16 cellular contexts compared by ENCODE assay signal in genomic region chr1:169090900-169091311, GRCh38. TPM values are rescaled to one million over a fixed set of nuclear protein-coding genes. Genes with fewer than 3 reads are reported as not detected.
A peak's percentile ranks its signal among the peaks of the same experiment; 100 is the strongest.
DNase-seq lines count a peak whose midpoint lies in the region; ATAC-seq, FAIRE-seq and TF ChIP-seq lines count a peak whose summit lies in the region.
"Had no signal": no experiment of that assay in that cellular context is flagged by ENCODE, and none has a peak within 500 bp of the region (broad histone marks: within the 10 kb centered on the region; RNA-seq: fewer than 3 reads in every experiment).

No MANE protein-coding gene starts in this region.

- H3K9me3 ChIP-seq in OCI-LY3 (ENCODE audit: insufficient read depth, low read length) (no peaks in the 10 kb centered on the region), uterus (no peaks in the 10 kb centered on the region)
- H3K9me3 ChIP-seq: upper lobe of right lung had no signal

- DNase-seq in GM12891 (ENCODE audit: insufficient read length, low spot score) (no peak), MCF 10A (ENCODE audit: unreplicated experiment) (no peak), SK-N-DZ (ENCODE audit: low spot score) (no peak), omental fat pad (ENCODE audit: low spot score) (no peak), uterus (no peak)
- DNase-seq: activated CD8-positive, alpha-beta memory T cell treated with anti-CD3 and anti-CD28 coated beads, Interleukin-2, amount 50 U/mL, for 48 hours; brain microvascular endothelial cell; DMS79; erythroblast; KG1; NCI-H510A treated with DMSO at 0.1 percent for 48 hours; T-helper 1 cell; upper lobe of right lung had no signal

- no peaks in the 10 kb centered on the region for H3K9me3 Mint-ChIP-seq in MCF 10A (ENCODE audit: unreplicated experiment)

- H3K79me2 ChIP-seq in OCI-LY3 (ENCODE audit: low read length): no peaks in the 10 kb centered on the region

- H3K27ac ChIP-seq in OCI-LY3 (ENCODE audit: low read length) (peak overlapping the region; percentile 68), uterus (no peak overlapping the region)
- H3K27ac ChIP-seq: brain microvascular endothelial cell, upper lobe of right lung had no signal

- no peaks in the 10 kb centered on the region for H3K27me3 Mint-ChIP-seq in MCF 10A (ENCODE audit: insufficient read depth, unreplicated experiment)

- BruUV-seq in MCF 10A (replicated peaks; lab: Mats Ljungman, UMichigan): no TSS peak

- TF ChIP-seq CTCF in OCI-LY3 (IDR thresholded peaks at IDR 0.05; ENCODE audit: low read depth, low read length): no peak
- TF ChIP-seq CTCF in MCF 10A (IDR thresholded peaks at IDR 0.05; ENCODE audit: unreplicated experiment): no peak
- TF ChIP-seq CTCF in omental fat pad (IDR thresholded peaks at IDR 0.05): no peak
- TF ChIP-seq CTCF in uterus (IDR thresholded peaks at IDR 0.05): no peak

- peak; percentile 35 for ATAC-seq in GM19438 (IDR thresholded peaks at IDR 0.05; ENCODE audit: low read depth, unreplicated experiment)
- peak; percentile 54 for ATAC-seq in HG02885 (IDR thresholded peaks at IDR 0.05; ENCODE audit: poor library complexity, unreplicated experiment)
- ATAC-seq in omental fat pad (ENCODE audit: low FRiP score): no peak
- ATAC-seq: upper lobe of right lung had no signal

- peak overlapping the region; percentile 80 for H3K4me2 ChIP-seq in OCI-LY3 (ENCODE audit: low read length)

- H4K20me1 ChIP-seq in OCI-LY3 (ENCODE audit: insufficient read depth, low read length): no peaks in the 10 kb centered on the region

- intact Hi-C loops in MCF 10A (cut with micrococcal nuclease): no loop called here
- intact Hi-C loops in uterus (cut with DNase I; ENCODE audit: low total_unique reads): no loop called here

- no peak overlapping the region for H3K27ac Mint-ChIP-seq in MCF 10A (ENCODE audit: low read depth, unreplicated experiment)

- H3K36me3 Mint-ChIP-seq in MCF 10A (ENCODE audit: insufficient read depth, unreplicated experiment): no peaks in the 10 kb centered on the region

- CTCF ChIA-PET in MCF 10A (lab: Yijun Ruan, JAX): interaction anchor here (1.0 to 1.6 kb wide), 2 partner anchors 43 to 487 kb away, joined by 3 read pairs; no protein-coding TSS in a partner anchor

- H3K4me1 Mint-ChIP-seq in MCF 10A (ENCODE audit: insufficient read depth, unreplicated experiment): no peaks in the 10 kb centered on the region

- TF ChIP-seq POLR2A in GM12891 (IDR thresholded peaks at IDR 0.05; ENCODE audit: low read depth, low read length) (no peak), uterus (IDR thresholded peaks at IDR 0.05) (no peak)

- H2AFZ ChIP-seq in OCI-LY3 (ENCODE audit: low read depth, low read length): peak overlapping the region; percentile 70

- H3K36me3 ChIP-seq in OCI-LY3 (replicated peaks; ENCODE audit: low read depth, low read length): no peaks in the 10 kb centered on the region
- H3K36me3 ChIP-seq in uterus: no peaks in the 10 kb centered on the region
- H3K36me3 ChIP-seq: brain microvascular endothelial cell, upper lobe of right lung had no signal

- peak overlapping the region; percentile 56 for H3K4me3 ChIP-seq in OCI-LY3 (ENCODE audit: low read length)
- no peak overlapping the region for H3K4me3 ChIP-seq in uterus
- H3K4me3 ChIP-seq: upper lobe of right lung had no signal

- H3K9ac ChIP-seq in OCI-LY3 (ENCODE audit: low read length): peak overlapping the region; percentile 51

- peak; percentile 23 for FAIRE-seq in GM12891 (lab: Jason Lieb, UNC)

- no peak overlapping the region for H3K4me3 Mint-ChIP-seq in MCF 10A (ENCODE audit: unreplicated experiment)

- H3K4me1 ChIP-seq in OCI-LY3 (ENCODE audit: low read length): peaks cover 24% of the 10 kb centered on the region
- H3K4me1 ChIP-seq in uterus: no peaks in the 10 kb centered on the region
- H3K4me1 ChIP-seq: upper lobe of right lung had no signal

- H3K27me3 ChIP-seq in OCI-LY3 (ENCODE audit: low read depth, low read length): no peaks in the 10 kb centered on the region
- no peaks in the 10 kb centered on the region for H3K27me3 ChIP-seq in uterus
- H3K27me3 ChIP-seq: brain microvascular endothelial cell, upper lobe of right lung had no signal

- POLR2A ChIA-PET in MCF 10A (lab: Yijun Ruan, JAX): interaction anchor here (1.1 kb wide), 1 partner anchor 10 kb away, joined by 3 read pairs; no protein-coding TSS in a partner anchor

TF ChIP-seq in GM12891, 5 proteins besides CTCF, POLR2A, EP300 and RAD21:
- no peak for TF ChIP-seq PAX5 (IDR thresholded peaks at IDR 0.05; ENCODE audit: insufficient read depth, low read length, severe bottlenecking)
- no peak for TF ChIP-seq POU2F2 (IDR thresholded peaks at IDR 0.05; ENCODE audit: low read depth, low read length)
- no peak for TF ChIP-seq SPI1 (IDR thresholded peaks at IDR 0.05; ENCODE audit: low read depth, low read length)
- TF ChIP-seq TAF1 (IDR thresholded peaks at IDR 0.05; ENCODE audit: low read depth, low read length): no peak
- no peak for TF ChIP-seq POLR2AphosphoS5 (IDR thresholded peaks at IDR 0.05; ENCODE audit: low read depth, low read length)

RNA-seq across cellular contexts. Expression of gene ATP1B1, which starts 15.6 kb away (rescaled TPM):
- polyA plus RNA-seq in GM12891 (2012; ENCODE audit: low read depth, missing spikeins): 14.9 TPM
- total RNA-seq in MCF 10A (2022): 20.0 and 24.4 TPM in 2 replicates
- polyA plus RNA-seq in SK-N-DZ (2014; cell fraction: cytosol; rRNA removed): 56.6 and 57.7 TPM in 2 replicates
- 27.7 and 29.6 TPM in 2 replicates for polyA plus RNA-seq in SK-N-DZ (2014; cell fraction: nucleus; rRNA removed)
- 10 to 100 TPM; 19.9 to 60.6 (median 37.3) TPM for total RNA-seq in omental fat pad
- total RNA-seq in uterus: 100 to 1,000 TPM in 3 of 4 donors, 10 to 100 TPM in 1; 52.6 to 210 (median 111) TPM
